ENCODE assay signal across 9 cellular contexts in the genomic region with DNA sequence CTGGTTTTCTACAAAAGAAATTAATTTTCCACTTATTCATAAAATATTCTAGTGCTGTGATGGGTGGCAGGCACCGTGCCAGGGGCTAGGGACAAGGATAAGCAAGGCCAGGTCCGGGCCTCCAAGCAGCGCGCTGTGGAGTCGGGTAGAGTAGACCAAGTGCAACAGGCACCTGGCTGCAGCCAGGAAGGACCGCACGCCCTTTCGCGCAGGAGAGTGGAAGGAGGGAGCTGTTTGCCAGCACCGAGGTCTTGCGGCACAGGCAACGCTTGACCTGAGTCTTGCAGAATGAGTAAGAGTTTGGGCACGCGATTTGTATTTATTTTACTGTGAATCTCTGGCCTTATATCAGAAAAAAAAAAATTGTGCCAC. TPM values are rescaled to one million over a fixed set of nuclear protein-coding genes. Genes with fewer than 3 reads are reported as not detected.
DNase-seq lines count a peak whose midpoint lies in the region; ATAC-seq, FAIRE-seq and TF ChIP-seq lines count a peak whose summit lies in the region.
"Had no signal": no experiment of that assay in that cellular context is flagged by ENCODE, and none has a peak within 500 bp of the region (broad histone marks: within the 10 kb centered on the region; RNA-seq: fewer than 3 reads in every experiment).

A gene with protein sequence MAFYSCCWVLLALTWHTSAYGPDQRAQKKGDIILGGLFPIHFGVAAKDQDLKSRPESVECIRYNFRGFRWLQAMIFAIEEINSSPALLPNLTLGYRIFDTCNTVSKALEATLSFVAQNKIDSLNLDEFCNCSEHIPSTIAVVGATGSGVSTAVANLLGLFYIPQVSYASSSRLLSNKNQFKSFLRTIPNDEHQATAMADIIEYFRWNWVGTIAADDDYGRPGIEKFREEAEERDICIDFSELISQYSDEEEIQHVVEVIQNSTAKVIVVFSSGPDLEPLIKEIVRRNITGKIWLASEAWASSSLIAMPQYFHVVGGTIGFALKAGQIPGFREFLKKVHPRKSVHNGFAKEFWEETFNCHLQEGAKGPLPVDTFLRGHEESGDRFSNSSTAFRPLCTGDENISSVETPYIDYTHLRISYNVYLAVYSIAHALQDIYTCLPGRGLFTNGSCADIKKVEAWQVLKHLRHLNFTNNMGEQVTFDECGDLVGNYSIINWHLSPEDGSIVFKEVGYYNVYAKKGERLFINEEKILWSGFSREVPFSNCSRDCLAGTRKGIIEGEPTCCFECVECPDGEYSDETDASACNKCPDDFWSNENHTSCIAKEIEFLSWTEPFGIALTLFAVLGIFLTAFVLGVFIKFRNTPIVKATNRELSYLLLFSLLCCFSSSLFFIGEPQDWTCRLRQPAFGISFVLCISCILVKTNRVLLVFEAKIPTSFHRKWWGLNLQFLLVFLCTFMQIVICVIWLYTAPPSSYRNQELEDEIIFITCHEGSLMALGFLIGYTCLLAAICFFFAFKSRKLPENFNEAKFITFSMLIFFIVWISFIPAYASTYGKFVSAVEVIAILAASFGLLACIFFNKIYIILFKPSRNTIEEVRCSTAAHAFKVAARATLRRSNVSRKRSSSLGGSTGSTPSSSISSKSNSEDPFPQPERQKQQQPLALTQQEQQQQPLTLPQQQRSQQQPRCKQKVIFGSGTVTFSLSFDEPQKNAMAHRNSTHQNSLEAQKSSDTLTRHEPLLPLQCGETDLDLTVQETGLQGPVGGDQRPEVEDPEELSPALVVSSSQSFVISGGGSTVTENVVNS (plus strand): TSS at position 148 of the 372 bp plus-strand sequence. CDS start 70,522 bp downstream, outside the sequence.

- H3K4me3 ChIP-seq in adipocyte (ENCODE audit: low read length) (peak within 1 kb of the TSS; percentile 41), kidney (ENCODE audit: low read length in 2 of 2) (peak within 1 kb of the TSS; percentile 56 to 65), thoracic aorta (peak within 1 kb of the TSS; percentile 52), aorta (ENCODE audit: low read length in 2 of 2) (no peak within 1 kb of the TSS)

- TF ChIP-seq CTCF in kidney (IDR thresholded peaks at IDR 0.05; ENCODE audit: borderline replicate concordance, extremely low read depth, insufficient read depth): no peak
- TF ChIP-seq CTCF in thoracic aorta (IDR thresholded peaks at IDR 0.05): no peak

- H3K36me3 ChIP-seq in adipocyte (ENCODE audit: control insufficient read depth, insufficient read depth, low read length, severe bottlenecking) (no peaks in the 10 kb centered on the region), kidney (ENCODE audit: control insufficient read depth in 1 of 2, insufficient read depth in 2 of 2, low read length in 2 of 2) (no peaks in the 10 kb centered on the region), thoracic aorta (no peaks in the 10 kb centered on the region), aorta (ENCODE audit: control insufficient read depth in 1 of 2, insufficient read depth in 2 of 2, low read length in 1 of 2) (no peaks in the 10 kb centered on the region)

- ATAC-seq in Right ventricle myocardium inferior (no peak), left cardiac atrium (no peak), thoracic aorta (ENCODE audit: insufficient number of reproducible peaks, low FRiP score, low read depth) (no peak), aorta (ENCODE audit: low FRiP score) (no peak)

- no peak within 1 kb of the TSS for H3K9ac ChIP-seq in adipocyte (ENCODE audit: low read length)
- H3K9ac ChIP-seq in kidney (ENCODE audit: low read length in 2 of 2): peak within 1 kb of the TSS in 1 of 2 donors; percentile 68

- H3K27ac ChIP-seq in kidney (ENCODE audit: low read depth in 2 of 2, low read length in 2 of 2) (peak within 1 kb of the TSS; percentile 38 to 64), thoracic aorta (no peak within 1 kb of the TSS), aorta (ENCODE audit: low read depth in 1 of 2, low read length in 2 of 2) (no peak within 1 kb of the TSS)

- FAIRE-seq in kidney (lab: Jason Lieb, UNC): no peak

- H3K4me1 ChIP-seq in adipocyte (ENCODE audit: control insufficient read depth, insufficient read depth, low read length) (no peaks in the 10 kb centered on the region), kidney (ENCODE audit: control insufficient read depth in 1 of 2, insufficient read depth in 1 of 2, low read depth in 1 of 2, low read length in 2 of 2) (no peaks in the 10 kb centered on the region), thoracic aorta (ENCODE audit: control insufficient read depth in 1 of 2, low read depth in 2 of 2) (peaks cover 0 to 10% of the 10 kb centered on the region in 2 donors), aorta (ENCODE audit: control insufficient read depth in 1 of 2, insufficient read depth in 2 of 2, low read length in 2 of 2) (no peaks in the 10 kb centered on the region)

- intact Hi-C loops in Right ventricle myocardium inferior (cut with DNase I) (no loop called here), left cardiac atrium (cut with DNase I) (no loop called here), kidney (cut with DNase I) (no loop called here), aorta (cut with DNase I) (no loop called here)

- no peaks in the 10 kb centered on the region for H3K9me3 ChIP-seq in adipocyte (ENCODE audit: control insufficient read depth, low read length)
- H3K9me3 ChIP-seq in kidney (ENCODE audit: control insufficient read depth in 1 of 2, low read length in 2 of 2): no peaks in the 10 kb centered on the region
- no peaks in the 10 kb centered on the region for H3K9me3 ChIP-seq in thoracic aorta
- no peaks in the 10 kb centered on the region for H3K9me3 ChIP-seq in aorta (ENCODE audit: control insufficient read depth, low read length)

- peak; percentile 41 for DNase-seq in Right ventricle myocardium inferior (ENCODE audit: missing footprints)
- DNase-seq in left cardiac atrium: no peak
- DNase-seq in adipocyte (ENCODE audit: low read depth): no peak
- DNase-seq in kidney: peak; percentile 91
- no peak for DNase-seq in thoracic aorta (ENCODE audit: low spot score)
- no peak for DNase-seq in GDM1 (lab: John Stamatoyannopoulos, UW)
- no peak for DNase-seq in DMS153 treated with DMSO at 0.1 percent for 48 hours (lab: John Stamatoyannopoulos, UW; ENCODE audit: unreplicated experiment)
- no peak for DNase-seq in aorta

- H3K27me3 ChIP-seq in adipocyte (replicated peaks; ENCODE audit: control insufficient read depth, insufficient read depth, low read length) (peaks cover 25% of the 10 kb centered on the region), thoracic aorta (replicated peaks; ENCODE audit: insufficient read depth) (no peaks in the 10 kb centered on the region), aorta (ENCODE audit: control insufficient read depth in 1 of 2, insufficient read depth in 2 of 2, low read length in 1 of 2) (peaks cover 0 to under 1% of the 10 kb centered on the region in 2 donors)

- WGBS in aorta, 2 donors: 3 to 8% methylated on average over 14 of the region's 14 CpGs

RNA-seq across cellular contexts. Expression of the gene that starts here (rescaled TPM):
- not detected for total RNA-seq in Right ventricle myocardium inferior
- not detected for total RNA-seq in left cardiac atrium
- total RNA-seq in kidney: 72.8 TPM
- 14.8 TPM for polyA plus RNA-seq in kidney (ENCODE audit: insufficient read depth, low read depth, low replicate concordance)
- not detected for total RNA-seq in thoracic aorta
- not detected for total RNA-seq in aorta
- not detected for polyA plus RNA-seq in aorta
- total RNA-seq: CD4-positive, CD25-positive, alpha-beta regulatory T cell had no signal

Comparison
In these comparisons a context has a peak if more than half of its experiments do, and no peak if none do; other contexts are left out.
1. RNA of the gene that starts here (total RNA-seq): 72.8 TPM in kidney (single experiment); not detected in left cardiac atrium, not detected in Right ventricle myocardium inferior (single experiment), not detected in thoracic aorta and not detected in aorta; every median in the first group is over 10 times any median in the second.
2. RNA of the gene that starts here (polyA plus RNA-seq): 14.8 TPM in kidney (single experiment); not detected in aorta; every median in the first group is over 10 times any median in the second.
3. Peak in DNase-seq in Right ventricle myocardium inferior; RNA of the gene not detected or under 1 TPM.
4. H3K4me3 ChIP-seq: peak in adipocyte (single experiment), kidney (2 of 2) and thoracic aorta (single experiment); none in aorta (0 of 2).
5. H3K27ac ChIP-seq: peak in kidney (2 of 2); none in thoracic aorta (0 of 2) and aorta (0 of 2).